8 cellular contexts compared by ENCODE assay signal in genomic region chr1:113809651-113810602, GRCh38. TPM values are rescaled to one million over a fixed set of nuclear protein-coding genes. Genes with fewer than 3 reads are reported as not detected.
A peak's percentile ranks its signal among the peaks of the same experiment; 100 is the strongest.
DNase-seq lines count a peak whose midpoint lies in the region; ATAC-seq and TF ChIP-seq lines count a peak whose summit lies in the region.

No MANE protein-coding gene starts in this region.

- H3K27ac ChIP-seq in suprapubic skin = no peak overlapping the region

- peaks cover 47% of the 10 kb centered on the region for H3K4me1 Mint-ChIP-seq in activated T-cell treated with anti-CD3 and anti-CD28 coated beads, Interleukin-2, amount 50 U/mL, for 4 hours (ENCODE audit: low read depth)

- H3K9ac ChIP-seq in iPS-15b (ENCODE audit: low read depth, low read length) = no peak overlapping the region

- H3K4me1 ChIP-seq in iPS-15b (ENCODE audit: control insufficient read depth, insufficient read depth, low read length) (no peaks in the 10 kb centered on the region), suprapubic skin (peaks cover 35% of the 10 kb centered on the region)

- no peak for TF ChIP-seq POLR2A in suprapubic skin (IDR thresholded peaks at IDR 0.05)

- H3K4me3 ChIP-seq in WI38 (ENCODE audit: low read depth, low read length) = peak overlapping the region; percentile 93
- H3K4me3 ChIP-seq in iPS-15b (ENCODE audit: low read depth, low read length) = peak overlapping the region; percentile 94
- peak overlapping the region; percentile 80 for H3K4me3 ChIP-seq in suprapubic skin

- ATAC-seq in activated T-cell treated with anti-CD3 and anti-CD28 coated beads, Interleukin-2, amount 50 U/mL, for 4 hours = no peak

- TF ChIP-seq EP300 in suprapubic skin (IDR thresholded peaks at IDR 0.05) = no peak

- H3K27me3 Mint-ChIP-seq in activated T-cell treated with anti-CD3 and anti-CD28 coated beads, Interleukin-2, amount 50 U/mL, for 4 hours (ENCODE audit: low read depth) = no peaks in the 10 kb centered on the region

- no peaks in the 10 kb centered on the region for H3K27me3 ChIP-seq in iPS-15b (ENCODE audit: control insufficient read depth, insufficient read depth, low read length)
- no peaks in the 10 kb centered on the region for H3K27me3 ChIP-seq in suprapubic skin

- no peaks in the 10 kb centered on the region for H3K9me3 ChIP-seq in iPS-15b (ENCODE audit: control insufficient read depth, insufficient read depth, low read length)
- H3K9me3 ChIP-seq in suprapubic skin = no peaks in the 10 kb centered on the region

- H3K36me3 Mint-ChIP-seq in activated T-cell treated with anti-CD3 and anti-CD28 coated beads, Interleukin-2, amount 50 U/mL, for 4 hours (ENCODE audit: insufficient read depth) = peaks cover 10% of the 10 kb centered on the region

- TF ChIP-seq CTCF in WI38 (IDR thresholded peaks at IDR 0.05; ENCODE audit: low read depth, low read length) = no peak
- no peak for TF ChIP-seq CTCF in suprapubic skin (IDR thresholded peaks at IDR 0.05)

- H3K4me3 Mint-ChIP-seq in activated T-cell treated with anti-CD3 and anti-CD28 coated beads, Interleukin-2, amount 50 U/mL, for 4 hours = peak overlapping the region; percentile 97

- WGBS in suprapubic skin = 42% methylated on average over 5 of the region's 5 CpGs

- DNase-seq in activated T-cell treated with anti-CD3 and anti-CD28 coated beads, Interleukin-2, amount 50 U/mL, for 4 hours = no peak
- no peak for DNase-seq in activated T-cell treated with anti-CD3 and anti-CD28 coated beads, Interleukin-2, amount 50 U/mL, for 1 hour
- no peak for DNase-seq in suprapubic skin (ENCODE audit: low spot score in 2 of 2)
- DNase-seq in NCI-H2171 (lab: John Stamatoyannopoulos, UW) = no peak
- DNase-seq in NCI-H1105 treated with DMSO at 0.1 percent for 48 hours (lab: John Stamatoyannopoulos, UW) = no peak
- no peak for DNase-seq in SKM-1 treated with dmso at 0.1 percent for 144 hours (lab: John Stamatoyannopoulos, UW; ENCODE audit: unreplicated experiment)

- H3K36me3 ChIP-seq in iPS-15b (ENCODE audit: control insufficient read depth, insufficient read depth, low read length) = no peaks in the 10 kb centered on the region
- H3K36me3 ChIP-seq in suprapubic skin = no peaks in the 10 kb centered on the region

- H3K9me3 Mint-ChIP-seq in activated T-cell treated with anti-CD3 and anti-CD28 coated beads, Interleukin-2, amount 50 U/mL, for 4 hours = no peaks in the 10 kb centered on the region

RNA-seq across cellular contexts. Expression of gene RSBN1, which starts 2.3 kb away (rescaled TPM):
- 10 to 100 TPM; 15.4 to 20.2 (median 17.2) TPM for total RNA-seq in activated T-cell treated with anti-CD3 and anti-CD28 coated beads, Interleukin-2, amount 50 U/mL, for 4 hours
- total RNA-seq in suprapubic skin = 10 to 100 TPM; 17.1 to 29.1 (median 22.2) TPM

RNA-seq across cellular contexts. Expression of gene PHTF1, which starts 50.6 kb away (rescaled TPM):
- 10 to 100 TPM in 1 of 3 donors, 1 to 10 TPM in 2; 9.1 to 10.9 (median 9.9) TPM for total RNA-seq in activated T-cell treated with anti-CD3 and anti-CD28 coated beads, Interleukin-2, amount 50 U/mL, for 4 hours
- total RNA-seq in suprapubic skin = 1 to 10 TPM; 1.5 to 4.8 (median 2.7) TPM
